Comparison of ENCODE assay signal across 9 cellular contexts in genomic region chr10:73494877-73495225, GRCh38. TPM values are rescaled to one million over a fixed set of nuclear protein-coding genes. Genes with fewer than 3 reads are reported as not detected.
DNase-seq lines count a peak whose midpoint lies in the region; ATAC-seq and TF ChIP-seq lines count a peak whose summit lies in the region.
"Had no signal": no experiment of that assay in that cellular context is flagged by ENCODE, and none has a peak within 500 bp of the region (broad histone marks: within the 10 kb centered on the region; RNA-seq: fewer than 3 reads in every experiment).

No MANE protein-coding gene starts in this region.

- H3K4me2 ChIP-seq in neural progenitor cell = peak overlapping the region; percentile 92

- H3K4me1 ChIP-seq in NT2/D1 (ENCODE audit: insufficient read depth, insufficient read length) (no peaks in the 10 kb centered on the region), endocrine pancreas (ENCODE audit: control insufficient read depth, insufficient read depth, low read length) (peaks cover 22% of the 10 kb centered on the region), neural progenitor cell (peaks cover 12% of the 10 kb centered on the region)

- peaks cover 23% of the 10 kb centered on the region for H3K36me3 Mint-ChIP-seq in neural progenitor cell

- peaks cover 13% of the 10 kb centered on the region for H3K36me3 ChIP-seq in NT2/D1 (ENCODE audit: insufficient read depth, insufficient read length, low read length)
- H3K36me3 ChIP-seq in endocrine pancreas (ENCODE audit: control insufficient read depth, insufficient read depth, low read length) = peaks cover 3% of the 10 kb centered on the region
- H3K36me3 ChIP-seq in neural progenitor cell = no peaks in the 10 kb centered on the region

- no peaks in the 10 kb centered on the region for H3K27me3 ChIP-seq in NT2/D1 (ENCODE audit: insufficient read depth, insufficient read length)
- H3K27me3 ChIP-seq in endocrine pancreas (ENCODE audit: control insufficient read depth, insufficient read depth, low read length) = no peaks in the 10 kb centered on the region
- H3K27me3 ChIP-seq in neural progenitor cell = no peaks in the 10 kb centered on the region

- H3K9ac ChIP-seq in NT2/D1 (ENCODE audit: insufficient read length, low read depth) = peak overlapping the region; percentile 93
- peak overlapping the region; percentile 70 for H3K9ac ChIP-seq in endocrine pancreas (ENCODE audit: control insufficient read depth, insufficient read depth, low read length)
- peak overlapping the region; percentile 81 for H3K9ac ChIP-seq in neural progenitor cell

- H3K9me3 ChIP-seq in NT2/D1 (ENCODE audit: insufficient read depth, low read length) = no peaks in the 10 kb centered on the region
- no peaks in the 10 kb centered on the region for H3K9me3 ChIP-seq in endocrine pancreas (ENCODE audit: control insufficient read depth, low read length)
- H3K9me3 ChIP-seq in neural progenitor cell (ENCODE audit: low read depth) = no peaks in the 10 kb centered on the region

- H3K9me3 Mint-ChIP-seq in neural progenitor cell = no peaks in the 10 kb centered on the region

- peaks cover 16% of the 10 kb centered on the region for H3F3A ChIP-seq in neural progenitor cell (ENCODE audit: low read depth)

- peaks cover 26% of the 10 kb centered on the region for H3K4me1 Mint-ChIP-seq in neural progenitor cell

- ATAC-seq in omental fat pad (ENCODE audit: low FRiP score) (no peak), HG03039 (IDR thresholded peaks at IDR 0.05; ENCODE audit: unreplicated experiment) (no peak)

- DNase-seq in NT2/D1 (ENCODE audit: low read depth, low spot score) (no peak), neural progenitor cell (ENCODE audit: low spot score) (no peak), RPMI8226 (no peak), omental fat pad (ENCODE audit: low spot score) (no peak), NCI-H1694 (lab: John Stamatoyannopoulos, UW) (no peak)
- DNase-seq: cerebellar nuclear complex had no signal

- TF ChIP-seq CTCF in C4-2B (conservative IDR thresholded peaks at IDR 0.05) (no peak), neural progenitor cell (IDR thresholded peaks at IDR 0.05) (no peak), omental fat pad (IDR thresholded peaks at IDR 0.05) (no peak)

- peak overlapping the region; percentile 94 for H3K4me3 Mint-ChIP-seq in neural progenitor cell

- H2AFZ ChIP-seq in neural progenitor cell (replicated peaks) = peak overlapping the region; percentile 67

- no peaks in the 10 kb centered on the region for H3K27me3 Mint-ChIP-seq in neural progenitor cell (ENCODE audit: insufficient read depth, low read depth)

- no peaks in the 10 kb centered on the region for H4K20me1 ChIP-seq in neural progenitor cell (ENCODE audit: low read depth)

- H3K4me3 ChIP-seq in NT2/D1 (ENCODE audit: insufficient read length, low read depth) (peak overlapping the region; percentile 94), endocrine pancreas (ENCODE audit: control insufficient read depth, insufficient read depth, low read length) (peak overlapping the region; percentile 93), neural progenitor cell (peak overlapping the region; percentile 94)

- H3K27ac ChIP-seq in C4-2B (peak overlapping the region; percentile 82), neural progenitor cell (no peak overlapping the region)

- H3K79me2 ChIP-seq in neural progenitor cell (ENCODE audit: low read depth) = peaks cover 56% of the 10 kb centered on the region

- H3K27ac Mint-ChIP-seq in neural progenitor cell = peak overlapping the region; percentile 17

RNA-seq across cellular contexts. Expression of gene PPP3CB, which starts 1.0 kb away (rescaled TPM):
- total RNA-seq in neural progenitor cell (ENCODE audit: low replicate concordance) = 31.7 and 47.0 TPM in 2 replicates
- 10 to 100 TPM; 41.1 to 57.7 (median 46.2) TPM for total RNA-seq in omental fat pad
